12 cellular contexts compared by ENCODE assay signal in the genomic region with DNA sequence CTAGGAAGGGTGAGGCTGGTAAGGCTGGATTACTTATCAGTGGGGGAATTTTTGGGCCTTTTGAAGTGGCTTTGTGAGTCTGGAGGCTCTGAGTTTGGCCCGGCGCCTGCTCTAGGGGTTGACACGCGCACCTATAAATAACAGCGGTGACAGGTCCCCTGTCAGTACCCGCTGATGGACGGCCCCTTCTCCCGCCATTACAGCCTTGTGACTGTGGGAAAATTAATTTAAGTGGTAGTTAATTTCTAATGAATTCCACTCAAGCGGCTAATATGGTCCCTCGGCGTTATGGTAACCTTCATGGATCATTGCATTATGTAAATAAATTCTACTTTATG. TPM values are rescaled to one million over a fixed set of nuclear protein-coding genes. Genes with fewer than 3 reads are reported as not detected.
DNase-seq lines count a peak whose midpoint lies in the region; ATAC-seq, FAIRE-seq and TF ChIP-seq lines count a peak whose summit lies in the region.
"Had no signal": no experiment of that assay in that cellular context is flagged by ENCODE, and none has a peak within 500 bp of the region (broad histone marks: within the 10 kb centered on the region; RNA-seq: fewer than 3 reads in every experiment).

No MANE protein-coding gene starts in this region.

- peak overlapping the region; percentile 31 for H3K4me3 ChIP-seq in GM12865 (ENCODE audit: low read depth, low read length)
- H3K4me3 ChIP-seq in K562 = no peak overlapping the region
- H3K4me3 ChIP-seq in SJCRH30 = no peak overlapping the region
- H3K4me3 ChIP-seq: gastrocnemius medialis, prostate gland, tibial artery had no signal

- DNase-seq in GM12865 (ENCODE audit: low read depth) (peak; percentile 86), K562 (ENCODE audit: extremely low read depth in 1 of 4, low spot score in 3 of 4) (peak in 2 of 4 experiments; percentile 51 to 52), DMS114 treated with DMSO at 0.1 percent for 48 hours (lab: John Stamatoyannopoulos, UW; ENCODE audit: unreplicated experiment) (no peak), SJCRH30 (no peak), GDM1 (lab: John Stamatoyannopoulos, UW) (no peak), HFFc6 (no peak)
- DNase-seq: gastrocnemius medialis had no signal

- H3K27me3 ChIP-seq in K562 (ENCODE audit: control insufficient read depth in 2 of 2, insufficient read depth in 2 of 2, low read length in 2 of 2) (peaks cover 78 to 96% of the 10 kb centered on the region in 2 experiments), SJCRH30 (no peaks in the 10 kb centered on the region)
- H3K27me3 ChIP-seq: gastrocnemius medialis had no signal

- TF ChIP-seq CTCF in GM12865 (IDR thresholded peaks at IDR 0.05; ENCODE audit: insufficient read depth, low read depth, low read length, missing control alignments) = no peak
- no peak for TF ChIP-seq CTCF in K562 (IDR thresholded peaks at IDR 0.05 in 2 of 3, conservative IDR thresholded peaks at IDR 0.05 in 1 of 3; ENCODE audit: insufficient read depth in 2 of 3, low read depth in 1 of 3, low read length in 3 of 3)
- no peak for TF ChIP-seq CTCF in HFFc6 (IDR thresholded peaks at IDR 0.05)

- no peaks in the 10 kb centered on the region for H3K9me3 Mint-ChIP-seq in HFFc6

- H3K36me3 ChIP-seq in K562 (ENCODE audit: control insufficient read depth, insufficient read depth, low read length) = no peaks in the 10 kb centered on the region
- no peaks in the 10 kb centered on the region for H3K36me3 ChIP-seq in SJCRH30
- H3K36me3 ChIP-seq: gastrocnemius medialis, prostate gland, tibial artery had no signal

- no peak for FAIRE-seq in K562 (lab: Jason Lieb, UNC)
- FAIRE-seq: G401.6 had no signal

- no peak overlapping the region for H3K4me3 Mint-ChIP-seq in HFFc6

- no peak for TF ChIP-seq POLR2A in K562 (conservative IDR thresholded peaks at IDR 0.05)

- H3K4me2 ChIP-seq in K562 (ENCODE audit: insufficient read depth, low read length) = no peak overlapping the region

- POLR2A ChIA-PET in K562 (lab: Yijun Ruan, JAX) = no interaction called here

- H3K4me1 ChIP-seq in K562 (replicated peaks in 1 of 2; ENCODE audit: control insufficient read depth in 2 of 2, insufficient read depth in 2 of 2, low read length in 2 of 2) (peaks cover 0 to 9% of the 10 kb centered on the region in 2 experiments; a peak in 3 of 5 replicates), SJCRH30 (no peaks in the 10 kb centered on the region)
- H3K4me1 ChIP-seq: gastrocnemius medialis, prostate gland, tibial artery had no signal

- H3K9me3 ChIP-seq in K562 (replicated peaks; ENCODE audit: control insufficient read depth, insufficient read depth, low read depth, low read length) (no peaks in the 10 kb centered on the region), SJCRH30 (replicated peaks) (no peaks in the 10 kb centered on the region)
- H3K9me3 ChIP-seq: gastrocnemius medialis, prostate gland, tibial artery had no signal

- H3K36me3 Mint-ChIP-seq in HFFc6 (ENCODE audit: low read depth) = no peaks in the 10 kb centered on the region

- TF ChIP-seq RAD21 in K562 (CRISPR knock-in tag; conservative IDR thresholded peaks at IDR 0.05 in 1 of 2, IDR thresholded peaks at IDR 0.05 in 1 of 2) = no peak

- no peak overlapping the region for H3K27ac Mint-ChIP-seq in HFFc6

- no peak overlapping the region for H3K9ac ChIP-seq in K562 (ENCODE audit: insufficient read depth in 1 of 2, low read depth in 2 of 2, low read length in 2 of 2)

- H3K4me1 Mint-ChIP-seq in HFFc6 (ENCODE audit: low read depth) = peaks cover 9% of the 10 kb centered on the region; the same call in 1 of the 2 replicates

- CTCF ChIA-PET in K562 (lab: Yijun Ruan, JAX; ENCODE audit: low intra/inter-chr PET ratio) = no interaction called here

- H3K27ac ChIP-seq in K562 (ENCODE audit: extremely low read depth, low read depth, low read length) (no peak overlapping the region), SJCRH30 (no peak overlapping the region)
- H3K27ac ChIP-seq: gastrocnemius medialis, prostate gland, tibial artery had no signal

- H4K20me1 ChIP-seq in K562 (replicated peaks; ENCODE audit: control insufficient read depth, insufficient read depth, low read length) = peaks cover 3% of the 10 kb centered on the region

- BruUV-seq in K562 (replicated peaks; lab: Mats Ljungman, UMichigan) = no TSS peak

- H3K9me1 ChIP-seq in K562 (ENCODE audit: control insufficient read depth, insufficient read depth, low read length) = no peaks in the 10 kb centered on the region

- no peaks in the 10 kb centered on the region for H3K79me2 ChIP-seq in K562 (ENCODE audit: control insufficient read depth, insufficient read depth, low read length)

- peaks cover 25% of the 10 kb centered on the region for H3K27me3 Mint-ChIP-seq in HFFc6 (ENCODE audit: insufficient read depth)

- in situ Hi-C loops in K562 (cut with MboI) = no loop called here

- peak; percentile 68 for ATAC-seq in GM19467 (IDR thresholded peaks at IDR 0.05; ENCODE audit: unreplicated experiment)
- ATAC-seq in HG03135 (IDR thresholded peaks at IDR 0.05; ENCODE audit: unreplicated experiment) = peak; percentile 70
- ATAC-seq in K562 = peak; percentile 50
- ATAC-seq: gastrocnemius medialis had no signal

- TF ChIP-seq EP300 in K562 (IDR thresholded peaks at IDR 0.05; ENCODE audit: low read length) = no peak

- intact Hi-C loops in K562 (cut with micrococcal nuclease) = no loop called here

- WGBS in K562 (ENCODE audit: insufficient coverage, low coverage, missing lambda C conversion rate) = 3% methylated on average over 11 of the region's 11 CpGs

- no peak overlapping the region for H2AFZ ChIP-seq in K562 (ENCODE audit: low read depth, low read length)

TF ChIP-seq in K562, 482 proteins besides CTCF, POLR2A, EP300 and RAD21 (continues in another document):
- TF ChIP-seq NRF1 (conservative IDR thresholded peaks at IDR 0.05 in 1 of 2, IDR thresholded peaks at IDR 0.05 in 1 of 2) (peak; percentile 30 to 36; a peak in 3 of 4 replicates), ZNF175 (CRISPR knock-in tag; IDR thresholded peaks at IDR 0.05; ENCODE audit: low read depth) (no peak)

RNA-seq across cellular contexts. Expression of a gene that starts 16.5 kb away (rescaled TPM):
- total RNA-seq in K562 (2011; cell fraction: chromatin; rRNA removed; ENCODE audit: low replicate concordance) = 26.7 and 58.3 TPM in 2 replicates
- 61.8 and 76.9 TPM in 2 replicates for total RNA-seq in K562 (2011; cell fraction: nucleolus; rRNA removed)
- 52.0 and 86.6 TPM in 2 replicates for total RNA-seq in K562 (2011; cell fraction: nucleoplasm; rRNA removed)
- 120 and 124 TPM in 2 replicates for total RNA-seq in K562 (2014; rRNA removed)
- total RNA-seq in K562 (2014; rRNA removed; fragmentation: Illumina TruSeq; extraction: Trizol) = 78.3 and 79.2 TPM in 2 replicates
- total RNA-seq in K562 (2015; rRNA removed; fragmentation: Illumina TruSeq; extraction: Trizol) = 98.6 and 111 TPM in 2 replicates
- 99.7 and 108 TPM in 2 replicates for total RNA-seq in K562 (2021)
- polyA plus RNA-seq in K562 (2011; rRNA removed) = 126 and 153 TPM in 2 replicates
- polyA plus RNA-seq in K562 (2011; cell fraction: cytosol; rRNA removed) = 98.6 and 153 TPM in 2 replicates
- 99.5 and 103 TPM in 2 replicates for polyA plus RNA-seq in K562 (2011; cell fraction: nucleus; rRNA removed)
- 83.2 and 123 TPM in 2 replicates for polyA plus RNA-seq in K562 (2012)
- polyA plus RNA-seq in K562 (2014; fragmentation: Illumina TruSeq; extraction: Trizol) = 120 and 123 TPM in 2 replicates
- 100 to 1,000 TPM; 550 to 557 TPM for polyA plus RNA-seq in K562 (2014; fragmentation: Nextera tagmentation; extraction: Ambion mirVana)
- 184 and 199 TPM in 2 replicates for polyA plus RNA-seq in K562 (2014; rRNA removed)
- 53.5 and 58.0 TPM in 2 replicates for polyA minus RNA-seq in K562 (2011; rRNA and poly(A)+ RNA removed)
- polyA minus RNA-seq in K562 (2011; cell fraction: cytosol; rRNA and poly(A)+ RNA removed) = 31.9 and 33.4 TPM in 2 replicates
- 37.2 and 53.5 TPM in 2 replicates for polyA minus RNA-seq in K562 (2011; cell fraction: nucleus; rRNA and poly(A)+ RNA removed)
- 46.9 and 52.5 TPM in 2 replicates for total RNA-seq in SJCRH30 (2014; rRNA removed; shearing (Covaris generic))
- total RNA-seq in HFFc6 (2021; fragmentation: NEBNext Ultra II Directional; extraction: Animal tissue kit (Norgen Biotek cat#: 25700)) = 10 to 100 TPM; 67.8 to 87.1 (median 74.9) TPM

RNA-seq across cellular contexts. Expression of a gene that starts 18.0 kb away (rescaled TPM):
- 19.2 and 34.5 TPM in 2 replicates for total RNA-seq in K562 (2011; cell fraction: chromatin; rRNA removed; ENCODE audit: low replicate concordance)
- 50.4 and 58.7 TPM in 2 replicates for total RNA-seq in K562 (2011; cell fraction: nucleolus; rRNA removed)
- 40.3 and 48.3 TPM in 2 replicates for total RNA-seq in K562 (2011; cell fraction: nucleoplasm; rRNA removed)
- 187 and 258 TPM in 2 replicates for total RNA-seq in K562 (2014; rRNA removed)
- 61.1 and 77.0 TPM in 2 replicates for total RNA-seq in K562 (2014; rRNA removed; fragmentation: Illumina TruSeq; extraction: Trizol)
- 154 and 169 TPM in 2 replicates for total RNA-seq in K562 (2015; rRNA removed; fragmentation: Illumina TruSeq; extraction: Trizol)
- 97.2 and 104 TPM in 2 replicates for total RNA-seq in K562 (2021)
- polyA plus RNA-seq in K562 (2011; rRNA removed) = 52.7 and 54.7 TPM in 2 replicates
- polyA plus RNA-seq in K562 (2011; cell fraction: cytosol; rRNA removed) = 172 and 193 TPM in 2 replicates
- polyA plus RNA-seq in K562 (2011; cell fraction: nucleus; rRNA removed) = 53.4 and 60.6 TPM in 2 replicates
- polyA plus RNA-seq in K562 (2012) = 123 and 325 TPM in 2 replicates
- polyA plus RNA-seq in K562 (2014; fragmentation: Illumina TruSeq; extraction: Trizol) = 73.1 and 114 TPM in 2 replicates
- polyA plus RNA-seq in K562 (2014; fragmentation: Nextera tagmentation; extraction: Ambion mirVana) = 10 to 100 TPM; 36.1 to 67.5 TPM
- polyA plus RNA-seq in K562 (2014; rRNA removed) = 238 and 291 TPM in 2 replicates
- polyA minus RNA-seq in K562 (2011; rRNA and poly(A)+ RNA removed) = 23.4 and 29.5 TPM in 2 replicates
- 51.9 and 68.1 TPM in 2 replicates for polyA minus RNA-seq in K562 (2011; cell fraction: cytosol; rRNA and poly(A)+ RNA removed)
- polyA minus RNA-seq in K562 (2011; cell fraction: nucleus; rRNA and poly(A)+ RNA removed) = 27.2 and 41.0 TPM in 2 replicates
- 39.2 and 50.9 TPM in 2 replicates for total RNA-seq in SJCRH30 (2014; rRNA removed; shearing (Covaris generic))
- 10 to 100 TPM; 33.7 to 55.7 (median 46.2) TPM for total RNA-seq in HFFc6 (2021; fragmentation: NEBNext Ultra II Directional; extraction: Animal tissue kit (Norgen Biotek cat#: 25700))
